3 cellular contexts compared by ENCODE assay signal in the genomic region with DNA sequence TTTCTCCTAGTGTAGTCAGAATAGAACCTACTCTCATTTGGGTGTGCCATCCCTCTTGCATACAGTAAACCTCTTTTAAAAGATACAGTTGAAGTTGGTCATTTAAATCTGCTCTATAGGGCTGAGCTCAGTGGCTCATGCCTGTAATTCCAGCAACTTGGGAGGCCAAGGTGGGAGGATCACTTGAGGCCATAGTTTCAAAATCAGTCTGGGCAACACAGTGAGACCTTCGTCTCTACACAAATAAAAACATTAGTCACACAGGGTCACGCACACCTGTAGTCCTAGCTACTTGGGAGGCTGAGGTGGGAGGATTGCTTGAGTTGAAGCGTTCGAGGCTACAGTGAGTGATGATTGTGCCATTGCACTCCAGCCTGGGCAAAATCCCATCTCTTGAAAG.
"Had no signal": no experiment of that assay in that cellular context is flagged by ENCODE, and none has a peak within 500 bp of the region (broad histone marks: within the 10 kb centered on the region; RNA-seq: fewer than 3 reads in every experiment).

No MANE protein-coding gene starts in this region.

- H3K4me3 ChIP-seq: GM12878 had no signal

- ATAC-seq: GM12878 had no signal

- DNase-seq: GDM1, GF-D8 had no signal
